Comparison of ENCODE assay signal across 8 cellular contexts in genomic region chr15:92808611-92809063, GRCh38.
DNase-seq lines count a peak whose midpoint lies in the region; ATAC-seq and TF ChIP-seq lines count a peak whose summit lies in the region.

No MANE protein-coding gene starts in this region.

- no peaks in the 10 kb centered on the region for H3K36me3 ChIP-seq in gastroesophageal sphincter

- TF ChIP-seq EP300 in gastroesophageal sphincter (IDR thresholded peaks at IDR 0.05): no peak

- peak overlapping the region; percentile 88 for H3K27ac ChIP-seq in CD4-positive, alpha-beta T cell (ENCODE audit: low read depth, low read length)
- H3K27ac ChIP-seq in gastroesophageal sphincter: peak overlapping the region; percentile 94 to 99 (median 96)

- H3K9me3 Mint-ChIP-seq in CD4-positive, alpha-beta T cell: no peaks in the 10 kb centered on the region

- intact Hi-C loops in CD4-positive, alpha-beta T cell (cut with DNase I, micrococcal nuclease): loop anchor here (1.0 to 5.0 kb wide), 8 partner anchors 11 to 110 kb away; no protein-coding TSS in a partner anchor
- intact Hi-C loops in posterior vena cava (cut with DNase I): loop anchor here (5.0 to 10.0 kb wide), 4 partner anchors 74 to 216 kb away; partner anchors contain the start of gene CHD2 (in 2 of the 2)

- H3K4me1 ChIP-seq in gastroesophageal sphincter: peaks cover 0 to 63% (median 3%) of the 10 kb centered on the region in 3 donors

- no peaks in the 10 kb centered on the region for H3K27me3 ChIP-seq in CD4-positive, alpha-beta T cell (ENCODE audit: control insufficient read depth, insufficient read depth, low read length)
- H3K27me3 ChIP-seq in gastroesophageal sphincter: no peaks in the 10 kb centered on the region

- peaks cover 12% of the 10 kb centered on the region for H3K36me3 Mint-ChIP-seq in CD4-positive, alpha-beta T cell (ENCODE audit: low read depth)

- H3K27ac Mint-ChIP-seq in CD4-positive, alpha-beta T cell: peak overlapping the region; percentile 100

- H3K4me1 Mint-ChIP-seq in CD4-positive, alpha-beta T cell (ENCODE audit: low read depth): peaks cover 63% of the 10 kb centered on the region

- H3K27me3 Mint-ChIP-seq in CD4-positive, alpha-beta T cell: no peaks in the 10 kb centered on the region

- no peak for ATAC-seq in CD4-positive, alpha-beta T cell (ENCODE audit: poor library complexity)
- peak; percentile 19 for ATAC-seq in GM19438 (IDR thresholded peaks at IDR 0.05; ENCODE audit: low read depth, unreplicated experiment)
- peak; percentile 10 for ATAC-seq in HG03521 (IDR thresholded peaks at IDR 0.05; ENCODE audit: unreplicated experiment)
- no peak for ATAC-seq in gastroesophageal sphincter

- no peaks in the 10 kb centered on the region for H3K9me3 ChIP-seq in CD4-positive, alpha-beta T cell (ENCODE audit: control insufficient read depth, low read length)
- H3K9me3 ChIP-seq in gastroesophageal sphincter: no peaks in the 10 kb centered on the region

- WGBS in gastroesophageal sphincter (ENCODE audit: low coverage in 1 of 2), 2 donors: 0 to 25% methylated on average over 2 to 18 of the region's 30 CpGs

- peak overlapping the region; percentile 82 for H3K4me3 Mint-ChIP-seq in CD4-positive, alpha-beta T cell

- H3K4me3 ChIP-seq in WI38 (ENCODE audit: low read depth, low read length): 0 out of 2 replicates have a peak overlapping the region, but pooled peaks have one; percentile 17
- peak overlapping the region; percentile 38 to 69 for H3K4me3 ChIP-seq in gastroesophageal sphincter

- DNase-seq in CD4-positive, alpha-beta T cell: peak in 2 of 10 experiments; percentile 20 to 44
- DNase-seq in posterior vena cava (ENCODE audit: low spot score): peak; percentile 86
- no peak for DNase-seq in retina
- DNase-seq in GM19240 (ENCODE audit: insufficient read length, low spot score): no peak

- no peak for TF ChIP-seq CTCF in CD4-positive, alpha-beta T cell (IDR thresholded peaks at IDR 0.05)
- TF ChIP-seq CTCF in WI38 (IDR thresholded peaks at IDR 0.05; ENCODE audit: low read depth, low read length): no peak
- TF ChIP-seq CTCF in gastroesophageal sphincter (IDR thresholded peaks at IDR 0.05): no peak

- CTCF ChIA-PET in CD4-positive, alpha-beta T cell (lab: Charles Lee): interaction anchor here (0.6 to 5.2 kb wide), 33 partner anchors 8 to 180 kb away, joined by 3 to 118 read pairs (median 6); partner anchors contain the start of gene CHD2

- TF ChIP-seq POLR2A in gastroesophageal sphincter (IDR thresholded peaks at IDR 0.05): no peak

- POLR2A ChIA-PET in CD4-positive, alpha-beta T cell (lab: Charles Lee): interaction anchor here (0.8 to 11.4 kb wide), 23 partner anchors 8 to 142 kb away, joined by 3 to 913 read pairs (median 12); partner anchors contain the start of gene CHD2

Comparison
In these comparisons a context has a peak if more than half of its experiments do, and no peak if none do; other contexts are left out.
1. ATAC-seq: peak in GM19438 (single experiment) and HG03521 (single experiment); none in CD4-positive, alpha-beta T cell (single experiment) and gastroesophageal sphincter (single experiment).